2 cellular contexts compared by ENCODE assay signal in the genomic region with DNA sequence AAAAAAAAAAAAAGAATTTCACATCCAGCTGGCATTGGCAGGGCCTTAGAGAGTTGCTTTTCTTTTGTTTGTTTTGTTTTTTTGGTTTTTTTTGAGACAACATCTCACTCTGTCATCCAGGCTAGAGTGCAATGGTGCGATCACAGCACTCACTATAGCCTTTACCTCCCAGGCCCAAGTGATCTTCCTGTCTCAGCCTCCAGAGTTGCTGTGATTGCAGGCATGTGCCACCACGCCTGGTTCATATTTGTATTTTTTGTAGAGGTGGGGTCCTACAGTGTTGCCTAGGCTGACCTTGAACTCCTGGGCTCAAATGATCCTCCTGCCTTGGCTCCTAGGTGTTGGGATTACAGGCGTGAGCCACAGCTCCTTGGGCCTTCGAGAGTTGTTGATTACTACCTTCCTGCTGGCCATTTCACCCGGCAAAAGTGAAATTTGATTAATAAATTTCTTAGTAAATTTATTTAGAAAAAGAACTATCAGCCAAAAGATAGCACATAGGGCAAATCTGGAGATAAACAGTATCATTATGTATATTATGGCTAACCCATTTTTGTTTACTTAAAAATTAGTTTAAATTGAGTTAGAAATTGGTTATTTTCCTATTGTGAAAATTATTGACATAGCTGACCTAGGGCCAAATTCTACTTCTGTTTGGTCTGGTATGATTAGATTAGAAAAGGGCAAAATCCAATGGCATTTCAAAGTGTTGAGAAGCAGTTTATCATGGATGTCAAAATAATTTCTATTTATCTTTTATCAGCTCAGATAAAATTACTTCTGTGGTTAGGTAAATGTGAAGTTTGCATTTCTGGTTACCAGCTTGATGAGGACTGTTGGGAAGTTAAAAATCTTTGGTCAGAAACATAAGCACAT.
A peak's percentile ranks its signal among the peaks of the same experiment; 100 is the strongest.
TF ChIP-seq lines count a peak whose summit lies in the region.

No MANE protein-coding gene starts in this region.

TF ChIP-seq in A549, 52 proteins besides CTCF, POLR2A, EP300 and RAD21:
- TF ChIP-seq KDM5A (IDR thresholded peaks at IDR 0.05) (no peak), NFE2L2 (conservative IDR thresholded peaks at IDR 0.05; ENCODE audit: low read length) (no peak), RCOR1 (IDR thresholded peaks at IDR 0.05; ENCODE audit: low read depth, low read length) (no peak), SREBF2 (IDR thresholded peaks at IDR 0.05) (no peak), RNF2 (IDR thresholded peaks at IDR 0.05; ENCODE audit: borderline replicate concordance, low read depth) (no peak), CHD4 (IDR thresholded peaks at IDR 0.05; ENCODE audit: borderline replicate concordance) (no peak), JUN (IDR thresholded peaks at IDR 0.05) (no peak), MAFK (IDR thresholded peaks at IDR 0.05; ENCODE audit: partially characterized antibody) (no peak), TFCP2L1 (CRISPR knock-in tag; IDR thresholded peaks at IDR 0.05) (no peak), ZFP36 (IDR thresholded peaks at IDR 0.05; ENCODE audit: borderline replicate concordance, partially characterized antibody) (no peak), HOXB5 (CRISPR knock-in tag; IDR thresholded peaks at IDR 0.05) (no peak), ZNF302 (CRISPR knock-in tag; IDR thresholded peaks at IDR 0.05) (no peak), CEBPB (IDR thresholded peaks at IDR 0.05) (no peak), POLR2AphosphoS2 (conservative IDR thresholded peaks at IDR 0.05; ENCODE audit: low read length) (no peak), GATA3 (IDR thresholded peaks at IDR 0.05; ENCODE audit: borderline replicate concordance) (no peak)
- TF ChIP-seq, protein P1, sequence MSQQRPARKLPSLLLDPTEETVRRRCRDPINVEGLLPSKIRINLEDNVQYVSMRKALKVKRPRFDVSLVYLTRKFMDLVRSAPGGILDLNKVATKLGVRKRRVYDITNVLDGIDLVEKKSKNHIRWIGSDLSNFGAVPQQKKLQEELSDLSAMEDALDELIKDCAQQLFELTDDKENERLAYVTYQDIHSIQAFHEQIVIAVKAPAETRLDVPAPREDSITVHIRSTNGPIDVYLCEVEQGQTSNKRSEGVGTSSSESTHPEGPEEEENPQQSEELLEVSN (IDR thresholded peaks at IDR 0.05; ENCODE audit: borderline replicate concordance, low read depth) = no peak
- TF ChIP-seq, protein P2, sequence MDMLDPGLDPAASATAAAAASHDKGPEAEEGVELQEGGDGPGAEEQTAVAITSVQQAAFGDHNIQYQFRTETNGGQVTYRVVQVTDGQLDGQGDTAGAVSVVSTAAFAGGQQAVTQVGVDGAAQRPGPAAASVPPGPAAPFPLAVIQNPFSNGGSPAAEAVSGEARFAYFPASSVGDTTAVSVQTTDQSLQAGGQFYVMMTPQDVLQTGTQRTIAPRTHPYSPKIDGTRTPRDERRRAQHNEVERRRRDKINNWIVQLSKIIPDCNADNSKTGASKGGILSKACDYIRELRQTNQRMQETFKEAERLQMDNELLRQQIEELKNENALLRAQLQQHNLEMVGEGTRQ (IDR thresholded peaks at IDR 0.05) = no peak
- TF ChIP-seq, protein P3, sequence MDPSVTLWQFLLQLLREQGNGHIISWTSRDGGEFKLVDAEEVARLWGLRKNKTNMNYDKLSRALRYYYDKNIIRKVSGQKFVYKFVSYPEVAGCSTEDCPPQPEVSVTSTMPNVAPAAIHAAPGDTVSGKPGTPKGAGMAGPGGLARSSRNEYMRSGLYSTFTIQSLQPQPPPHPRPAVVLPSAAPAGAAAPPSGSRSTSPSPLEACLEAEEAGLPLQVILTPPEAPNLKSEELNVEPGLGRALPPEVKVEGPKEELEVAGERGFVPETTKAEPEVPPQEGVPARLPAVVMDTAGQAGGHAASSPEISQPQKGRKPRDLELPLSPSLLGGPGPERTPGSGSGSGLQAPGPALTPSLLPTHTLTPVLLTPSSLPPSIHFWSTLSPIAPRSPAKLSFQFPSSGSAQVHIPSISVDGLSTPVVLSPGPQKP (IDR thresholded peaks at IDR 0.05; ENCODE audit: low read depth, low read length) = no peak

TF ChIP-seq in HepG2, 621 proteins besides CTCF, POLR2A, EP300 and RAD21 (continues in another document):
- TF ChIP-seq PHB2 (IDR thresholded peaks at IDR 0.05; ENCODE audit: partially characterized antibody) = no peak
- TF ChIP-seq, protein P4, sequence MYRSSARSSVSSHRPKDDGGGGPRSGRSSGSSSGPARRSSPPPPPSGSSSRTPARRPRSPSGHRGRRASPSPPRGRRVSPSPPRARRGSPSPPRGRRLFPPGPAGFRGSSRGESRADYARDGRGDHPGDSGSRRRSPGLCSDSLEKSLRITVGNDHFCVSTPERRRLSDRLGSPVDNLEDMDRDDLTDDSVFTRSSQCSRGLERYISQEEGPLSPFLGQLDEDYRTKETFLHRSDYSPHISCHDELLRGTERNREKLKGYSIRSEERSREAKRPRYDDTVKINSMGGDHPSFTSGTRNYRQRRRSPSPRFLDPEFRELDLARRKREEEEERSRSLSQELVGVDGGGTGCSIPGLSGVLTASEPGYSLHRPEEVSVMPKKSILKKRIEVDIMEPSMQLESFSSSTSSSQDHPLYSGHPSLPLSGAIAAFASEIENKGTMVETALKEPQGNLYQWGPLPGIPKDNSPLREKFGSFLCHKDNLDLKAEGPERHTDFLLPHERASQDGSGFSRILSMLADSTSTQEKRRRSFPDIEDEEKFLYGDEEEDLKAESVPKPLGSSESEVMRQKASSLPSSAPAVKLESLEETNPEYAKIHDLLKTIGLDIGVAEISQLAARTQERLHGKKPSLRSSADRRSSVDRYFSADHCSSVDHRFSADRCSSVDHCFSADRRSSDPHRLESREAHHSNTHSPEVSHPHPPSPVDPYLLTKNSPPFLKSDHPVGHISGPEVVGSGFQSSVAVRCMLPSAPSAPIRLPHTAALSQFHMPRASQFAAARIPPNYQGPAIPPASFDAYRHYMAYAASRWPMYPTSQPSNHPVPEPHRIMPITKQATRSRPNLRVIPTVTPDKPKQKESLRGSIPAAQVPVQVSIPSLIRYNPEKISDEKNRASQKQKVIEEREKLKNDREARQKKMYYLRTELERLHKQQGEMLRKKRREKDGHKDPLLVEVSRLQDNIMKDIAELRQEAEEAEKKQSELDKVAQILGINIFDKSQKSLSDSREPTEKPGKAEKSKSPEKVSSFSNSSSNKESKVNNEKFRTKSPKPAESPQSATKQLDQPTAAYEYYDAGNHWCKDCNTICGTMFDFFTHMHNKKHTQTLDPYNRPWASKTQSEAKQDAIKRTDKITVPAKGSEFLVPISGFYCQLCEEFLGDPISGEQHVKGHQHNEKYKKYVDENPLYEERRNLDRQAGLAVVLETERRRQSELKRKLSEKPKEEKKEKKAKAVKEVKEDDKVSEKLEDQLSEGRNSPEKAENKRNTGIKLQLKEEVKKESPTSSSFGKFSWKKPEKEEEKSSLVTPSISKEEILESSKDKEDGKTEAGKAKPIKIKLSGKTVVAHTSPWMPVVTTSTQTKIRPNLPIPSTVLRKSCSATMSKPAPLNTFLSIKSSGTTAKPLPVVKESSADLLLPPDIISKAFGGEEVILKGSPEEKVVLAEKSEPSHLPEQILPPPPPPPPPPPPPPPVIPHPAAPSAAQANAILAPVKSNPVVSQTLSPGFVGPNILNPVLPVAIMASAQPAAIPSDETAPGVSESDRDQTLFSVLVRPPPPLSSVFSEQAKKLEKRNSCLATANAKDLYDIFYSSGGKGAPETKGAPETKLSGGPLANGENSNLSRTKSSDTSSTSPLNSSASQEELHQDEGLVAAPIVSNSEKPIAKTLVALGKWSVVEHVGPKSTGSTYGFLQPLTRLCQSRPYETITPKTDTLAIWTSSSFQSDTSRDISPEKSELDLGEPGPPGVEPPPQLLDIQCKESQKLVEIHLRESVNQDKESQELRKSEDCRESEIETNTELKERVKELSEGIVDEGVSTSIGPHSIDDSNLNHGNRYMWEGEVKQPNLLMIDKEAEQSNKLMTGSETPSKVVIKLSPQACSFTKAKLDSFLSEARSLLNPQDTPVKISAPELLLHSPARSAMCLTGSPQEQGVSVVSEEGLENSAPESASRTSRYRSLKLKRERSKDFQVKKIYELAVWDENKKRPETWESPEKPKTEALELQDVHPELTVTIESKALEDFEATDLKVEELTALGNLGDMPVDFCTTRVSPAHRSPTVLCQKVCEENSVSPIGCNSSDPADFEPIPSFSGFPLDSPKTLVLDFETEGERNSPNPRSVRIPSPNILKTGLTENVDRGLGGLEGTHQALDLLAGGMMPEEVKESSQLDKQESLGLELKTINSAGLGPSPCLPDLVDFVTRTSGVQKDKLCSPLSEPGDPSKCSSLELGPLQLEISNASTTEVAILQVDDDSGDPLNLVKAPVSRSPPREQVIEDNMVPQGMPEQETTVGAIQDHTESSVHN (CRISPR knock-in tag; IDR thresholded peaks at IDR 0.05) = no peak
- peak; percentile 31 for TF ChIP-seq NR2F2 (IDR thresholded peaks at IDR 0.05; ENCODE audit: borderline replicate concordance, low read depth)
- no peak for TF ChIP-seq ZSCAN29 (CRISPR knock-in tag; conservative IDR thresholded peaks at IDR 0.05)
- no peak for TF ChIP-seq ZNF724P (CRISPR knock-in tag; IDR thresholded peaks at IDR 0.05; ENCODE audit: borderline replicate concordance)
- no peak for TF ChIP-seq KLF11 (CRISPR knock-in tag; IDR thresholded peaks at IDR 0.05)
- TF ChIP-seq TMF1 (CRISPR knock-in tag; IDR thresholded peaks at IDR 0.05; ENCODE audit: low read depth) = no peak
- TF ChIP-seq, protein P5, sequence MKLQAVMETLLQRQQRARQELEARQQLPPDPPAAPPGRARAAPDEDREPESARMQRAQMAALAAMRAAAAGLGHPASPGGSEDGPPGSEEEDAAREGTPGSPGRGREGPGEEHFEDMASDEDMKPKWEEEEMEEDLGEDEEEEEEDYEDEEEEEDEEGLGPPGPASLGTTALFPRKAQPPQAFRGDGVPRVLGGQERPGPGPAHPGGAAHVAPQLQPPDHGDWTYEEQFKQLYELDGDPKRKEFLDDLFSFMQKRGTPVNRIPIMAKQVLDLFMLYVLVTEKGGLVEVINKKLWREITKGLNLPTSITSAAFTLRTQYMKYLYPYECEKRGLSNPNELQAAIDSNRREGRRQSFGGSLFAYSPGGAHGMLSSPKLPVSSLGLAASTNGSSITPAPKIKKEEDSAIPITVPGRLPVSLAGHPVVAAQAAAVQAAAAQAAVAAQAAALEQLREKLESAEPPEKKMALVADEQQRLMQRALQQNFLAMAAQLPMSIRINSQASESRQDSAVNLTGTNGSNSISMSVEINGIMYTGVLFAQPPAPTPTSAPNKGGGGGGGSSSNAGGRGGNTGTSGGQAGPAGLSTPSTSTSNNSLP (IDR thresholded peaks at IDR 0.05; ENCODE audit: low read depth, low read length) = 0 out of 2 replicates have a peak, but pooled peaks have one; percentile 29
- TF ChIP-seq CEBPG (CRISPR knock-in tag; IDR thresholded peaks at IDR 0.05) = no peak
- TF ChIP-seq, protein P6, sequence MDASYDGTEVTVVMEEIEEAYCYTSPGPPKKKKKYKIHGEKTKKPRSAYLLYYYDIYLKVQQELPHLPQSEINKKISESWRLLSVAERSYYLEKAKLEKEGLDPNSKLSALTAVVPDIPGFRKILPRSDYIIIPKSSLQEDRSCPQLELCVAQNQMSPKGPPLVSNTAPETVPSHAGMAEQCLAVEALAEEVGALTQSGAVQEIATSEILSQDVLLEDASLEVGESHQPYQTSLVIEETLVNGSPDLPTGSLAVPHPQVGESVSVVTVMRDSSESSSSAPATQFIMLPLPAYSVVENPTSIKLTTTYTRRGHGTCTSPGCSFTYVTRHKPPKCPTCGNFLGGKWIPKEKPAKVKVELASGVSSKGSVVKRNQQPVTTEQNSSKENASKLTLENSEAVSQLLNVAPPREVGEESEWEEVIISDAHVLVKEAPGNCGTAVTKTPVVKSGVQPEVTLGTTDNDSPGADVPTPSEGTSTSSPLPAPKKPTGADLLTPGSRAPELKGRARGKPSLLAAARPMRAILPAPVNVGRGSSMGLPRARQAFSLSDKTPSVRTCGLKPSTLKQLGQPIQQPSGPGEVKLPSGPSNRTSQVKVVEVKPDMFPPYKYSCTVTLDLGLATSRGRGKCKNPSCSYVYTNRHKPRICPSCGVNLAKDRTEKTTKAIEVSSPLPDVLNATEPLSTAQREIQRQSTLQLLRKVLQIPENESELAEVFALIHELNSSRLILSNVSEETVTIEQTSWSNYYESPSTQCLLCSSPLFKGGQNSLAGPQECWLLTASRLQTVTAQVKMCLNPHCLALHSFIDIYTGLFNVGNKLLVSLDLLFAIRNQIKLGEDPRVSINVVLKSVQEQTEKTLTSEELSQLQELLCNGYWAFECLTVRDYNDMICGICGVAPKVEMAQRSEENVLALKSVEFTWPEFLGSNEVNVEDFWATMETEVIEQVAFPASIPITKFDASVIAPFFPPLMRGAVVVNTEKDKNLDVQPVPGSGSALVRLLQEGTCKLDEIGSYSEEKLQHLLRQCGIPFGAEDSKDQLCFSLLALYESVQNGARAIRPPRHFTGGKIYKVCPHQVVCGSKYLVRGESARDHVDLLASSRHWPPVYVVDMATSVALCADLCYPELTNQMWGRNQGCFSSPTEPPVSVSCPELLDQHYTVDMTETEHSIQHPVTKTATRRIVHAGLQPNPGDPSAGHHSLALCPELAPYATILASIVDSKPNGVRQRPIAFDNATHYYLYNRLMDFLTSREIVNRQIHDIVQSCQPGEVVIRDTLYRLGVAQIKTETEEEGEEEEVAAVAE (CRISPR knock-in tag; IDR thresholded peaks at IDR 0.05; ENCODE audit: borderline replicate concordance) = no peak
- no peak for TF ChIP-seq ZNF776 (CRISPR knock-in tag; IDR thresholded peaks at IDR 0.05)
- no peak for TF ChIP-seq RFX3 (CRISPR knock-in tag; IDR thresholded peaks at IDR 0.05)
- peak; percentile 19; the same call in 1 of the 2 replicates for TF ChIP-seq NCOA2 (CRISPR knock-in tag; IDR thresholded peaks at IDR 0.05)
- TF ChIP-seq, protein P7, sequence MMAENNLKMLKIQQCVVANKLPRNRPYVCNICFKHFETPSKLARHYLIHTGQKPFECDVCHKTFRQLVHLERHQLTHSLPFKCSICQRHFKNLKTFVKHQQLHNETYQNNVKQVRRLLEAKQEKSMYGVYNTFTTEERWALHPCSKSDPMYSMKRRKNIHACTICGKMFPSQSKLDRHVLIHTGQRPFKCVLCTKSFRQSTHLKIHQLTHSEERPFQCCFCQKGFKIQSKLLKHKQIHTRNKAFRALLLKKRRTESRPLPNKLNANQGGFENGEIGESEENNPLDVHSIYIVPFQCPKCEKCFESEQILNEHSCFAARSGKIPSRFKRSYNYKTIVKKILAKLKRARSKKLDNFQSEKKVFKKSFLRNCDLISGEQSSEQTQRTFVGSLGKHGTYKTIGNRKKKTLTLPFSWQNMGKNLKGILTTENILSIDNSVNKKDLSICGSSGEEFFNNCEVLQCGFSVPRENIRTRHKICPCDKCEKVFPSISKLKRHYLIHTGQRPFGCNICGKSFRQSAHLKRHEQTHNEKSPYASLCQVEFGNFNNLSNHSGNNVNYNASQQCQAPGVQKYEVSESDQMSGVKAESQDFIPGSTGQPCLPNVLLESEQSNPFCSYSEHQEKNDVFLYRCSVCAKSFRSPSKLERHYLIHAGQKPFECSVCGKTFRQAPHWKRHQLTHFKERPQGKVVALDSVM (CRISPR knock-in tag; IDR thresholded peaks at IDR 0.05) = no peak
- TF ChIP-seq MIER2 (CRISPR knock-in tag; IDR thresholded peaks at IDR 0.05) = no peak
- 0 out of 2 replicates have a peak, but pooled peaks have one; percentile 22 for TF ChIP-seq ESRRA (CRISPR knock-in tag; IDR thresholded peaks at IDR 0.05; ENCODE audit: low read depth)
- no peak for TF ChIP-seq AKAP8 (CRISPR knock-in tag; IDR thresholded peaks at IDR 0.05)
- TF ChIP-seq ZNF292 (CRISPR knock-in tag; IDR thresholded peaks at IDR 0.05; ENCODE audit: borderline replicate concordance, low read depth) = no peak
- TF ChIP-seq, protein P8, sequence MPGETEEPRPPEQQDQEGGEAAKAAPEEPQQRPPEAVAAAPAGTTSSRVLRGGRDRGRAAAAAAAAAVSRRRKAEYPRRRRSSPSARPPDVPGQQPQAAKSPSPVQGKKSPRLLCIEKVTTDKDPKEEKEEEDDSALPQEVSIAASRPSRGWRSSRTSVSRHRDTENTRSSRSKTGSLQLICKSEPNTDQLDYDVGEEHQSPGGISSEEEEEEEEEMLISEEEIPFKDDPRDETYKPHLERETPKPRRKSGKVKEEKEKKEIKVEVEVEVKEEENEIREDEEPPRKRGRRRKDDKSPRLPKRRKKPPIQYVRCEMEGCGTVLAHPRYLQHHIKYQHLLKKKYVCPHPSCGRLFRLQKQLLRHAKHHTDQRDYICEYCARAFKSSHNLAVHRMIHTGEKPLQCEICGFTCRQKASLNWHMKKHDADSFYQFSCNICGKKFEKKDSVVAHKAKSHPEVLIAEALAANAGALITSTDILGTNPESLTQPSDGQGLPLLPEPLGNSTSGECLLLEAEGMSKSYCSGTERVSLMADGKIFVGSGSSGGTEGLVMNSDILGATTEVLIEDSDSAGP (CRISPR knock-in tag; IDR thresholded peaks at IDR 0.05; ENCODE audit: borderline replicate concordance) = no peak
- no peak for TF ChIP-seq ZNF33B (CRISPR knock-in tag; IDR thresholded peaks at IDR 0.05)
